In the genomic region with DNA sequence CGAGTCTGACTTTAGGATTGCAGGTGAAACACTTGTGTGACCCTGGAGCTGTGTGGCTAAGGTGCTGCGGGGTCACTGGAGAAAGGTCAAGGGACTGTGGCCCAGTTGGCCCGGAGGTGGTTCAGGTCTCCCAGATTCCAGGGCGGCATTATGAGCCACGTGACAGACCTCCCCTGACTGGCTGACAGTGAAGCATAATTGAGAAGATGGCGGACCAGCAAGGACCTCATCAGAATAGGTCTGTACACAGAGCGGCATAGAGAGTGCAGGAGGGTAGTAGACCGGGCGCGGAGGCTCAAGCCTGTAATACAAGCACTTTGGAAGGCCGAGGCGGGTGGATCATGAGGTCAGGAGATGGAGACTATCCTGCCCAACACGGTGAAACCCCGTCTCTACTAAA, we compare ENCODE assay signal across 13 cellular contexts. TPM values are rescaled to one million over a fixed set of nuclear protein-coding genes. Genes with fewer than 3 reads are reported as not detected.
DNase-seq lines count a peak whose midpoint lies in the region; ATAC-seq and TF ChIP-seq lines count a peak whose summit lies in the region.
"Had no signal": no experiment of that assay in that cellular context is flagged by ENCODE, and none has a peak within 500 bp of the region (broad histone marks: within the 10 kb centered on the region; RNA-seq: fewer than 3 reads in every experiment).

No MANE protein-coding gene starts in this region.

- no peak overlapping the region for H2AFZ ChIP-seq in OCI-LY7 (ENCODE audit: low read length)

- peaks cover 12% of the 10 kb centered on the region for H3K4me1 Mint-ChIP-seq in activated naive CD4-positive, alpha-beta T cell treated with anti-CD3 and anti-CD28 coated beads, Interleukin-2, amount 50 U/mL, for 24 hours
- peaks cover 18% of the 10 kb centered on the region for H3K4me1 Mint-ChIP-seq in chondrocyte (ENCODE audit: low read depth)
- peaks cover 14 to 25% of the 10 kb centered on the region in 2 donors for H3K4me1 Mint-ChIP-seq in stimulated activated naive B cell treated with anti-CD40 and anti-IgM and Interleukin-4, amounts not matched to agents 10 μg/mL and 1 μg/mL and 100 μg/mL, for 72 hours

- no peaks in the 10 kb centered on the region for H3K9me3 Mint-ChIP-seq in activated naive CD4-positive, alpha-beta T cell treated with anti-CD3 and anti-CD28 coated beads, Interleukin-2, amount 50 U/mL, for 24 hours
- no peaks in the 10 kb centered on the region for H3K9me3 Mint-ChIP-seq in chondrocyte (ENCODE audit: low read depth)
- no peaks in the 10 kb centered on the region for H3K9me3 Mint-ChIP-seq in stimulated activated naive B cell treated with anti-CD40 and anti-IgM and Interleukin-4, amounts not matched to agents 10 μg/mL and 1 μg/mL and 100 μg/mL, for 72 hours

- TF ChIP-seq CTCF in OCI-LY7 (conservative IDR thresholded peaks at IDR 0.05; ENCODE audit: low read length) (no peak), chondrocyte (IDR thresholded peaks at IDR 0.05) (no peak), stomach (IDR thresholded peaks at IDR 0.05) (no peak)

- no peak for DNase-seq in activated naive CD4-positive, alpha-beta T cell treated with Interleukin-2 at 50 U/mL for 16 hours
- DNase-seq in OCI-LY7 (ENCODE audit: low spot score) (no peak), chondrocyte (ENCODE audit: low spot score) (no peak), GM03348 (ENCODE audit: low spot score) (no peak), stomach (no peak), NCI-H1105 treated with DMSO at 0.1 percent for 48 hours (lab: John Stamatoyannopoulos, UW) (no peak)
- DNase-seq in stimulated activated naive B cell treated with anti-CD40 and anti-IgM and Interleukin-4, amounts not matched to agents 10 μg/mL and 1 μg/mL and 100 μg/mL, for 72 hours = no peak
- DNase-seq: cortex of kidney had no signal

- POLR2A ChIA-PET in OCI-LY7 (lab: Charles Lee) = interaction anchor here (0.6 kb wide), 1 partner anchor 12 kb away, joined by 3 read pairs; no protein-coding TSS in a partner anchor

- peak overlapping the region; percentile 15 for H3K27ac Mint-ChIP-seq in activated naive CD4-positive, alpha-beta T cell treated with anti-CD3 and anti-CD28 coated beads, Interleukin-2, amount 50 U/mL, for 24 hours
- peak overlapping the region; percentile 27 for H3K27ac Mint-ChIP-seq in chondrocyte (ENCODE audit: unreplicated experiment)
- H3K27ac Mint-ChIP-seq in stimulated activated naive B cell treated with anti-CD40 and anti-IgM and Interleukin-4, amounts not matched to agents 10 μg/mL and 1 μg/mL and 100 μg/mL, for 72 hours = peak overlapping the region; percentile 47

- H3K4me2 ChIP-seq in OCI-LY7 (ENCODE audit: low read length) = no peak overlapping the region

- no peak for TF ChIP-seq EP300 in stomach (IDR thresholded peaks at IDR 0.05)

- H3K4me3 ChIP-seq in OCI-LY7 (ENCODE audit: low read depth, low read length, poor library complexity, severe bottlenecking) = no peak overlapping the region
- H3K4me3 ChIP-seq in stomach = no peak overlapping the region

- no peaks in the 10 kb centered on the region for H3K9me3 ChIP-seq in OCI-LY7 (ENCODE audit: low read length)
- H3K9me3 ChIP-seq in stomach = no peaks in the 10 kb centered on the region
- H3K9me3 ChIP-seq: BLaER1, gastroesophageal sphincter, ovary, suprapubic skin had no signal

- BruUV-seq in OCI-LY7 (replicated peaks; lab: Mats Ljungman, UMichigan) = TSS peak; percentile 66

- peaks cover 12% of the 10 kb centered on the region for H3K79me2 ChIP-seq in OCI-LY7 (ENCODE audit: insufficient read depth, low read depth, low read length)

- peaks cover 10% of the 10 kb centered on the region for H3K4me1 ChIP-seq in OCI-LY7 (ENCODE audit: insufficient read depth, low read length, poor library complexity, severe bottlenecking)
- H3K4me1 ChIP-seq in stomach = peaks cover 5 to 23% (median 13%) of the 10 kb centered on the region in 4 donors

- peaks cover 10% of the 10 kb centered on the region for H3K36me3 ChIP-seq in OCI-LY7 (ENCODE audit: insufficient read depth, low read length)
- peaks cover 0 to 13% (median 10%) of the 10 kb centered on the region in 4 donors for H3K36me3 ChIP-seq in stomach
- H3K36me3 ChIP-seq: ovary had no signal

- ATAC-seq in stimulated activated naive B cell treated with anti-CD40 and anti-IgM and Interleukin-4, amounts not matched to agents 10 μg/mL and 1 μg/mL and 100 μg/mL, for 72 hours (replicated peaks) = no peak

- H3K36me3 Mint-ChIP-seq in activated naive CD4-positive, alpha-beta T cell treated with anti-CD3 and anti-CD28 coated beads, Interleukin-2, amount 50 U/mL, for 24 hours = no peaks in the 10 kb centered on the region
- no peaks in the 10 kb centered on the region for H3K36me3 Mint-ChIP-seq in chondrocyte (ENCODE audit: low read depth)
- peaks cover 3 to 10% of the 10 kb centered on the region in 2 donors for H3K36me3 Mint-ChIP-seq in stimulated activated naive B cell treated with anti-CD40 and anti-IgM and Interleukin-4, amounts not matched to agents 10 μg/mL and 1 μg/mL and 100 μg/mL, for 72 hours

- peak overlapping the region; percentile 49 for H3K4me3 Mint-ChIP-seq in activated naive CD4-positive, alpha-beta T cell treated with anti-CD3 and anti-CD28 coated beads, Interleukin-2, amount 50 U/mL, for 24 hours
- H3K4me3 Mint-ChIP-seq in chondrocyte (ENCODE audit: unreplicated experiment) = peak overlapping the region; percentile 91
- H3K4me3 Mint-ChIP-seq in stimulated activated naive B cell treated with anti-CD40 and anti-IgM and Interleukin-4, amounts not matched to agents 10 μg/mL and 1 μg/mL and 100 μg/mL, for 72 hours = peak overlapping the region; percentile 64 to 67

- no peaks in the 10 kb centered on the region for H3K9me2 ChIP-seq in OCI-LY7 (ENCODE audit: insufficient read depth, low read length)

- no peaks in the 10 kb centered on the region for H3K27me3 Mint-ChIP-seq in activated naive CD4-positive, alpha-beta T cell treated with anti-CD3 and anti-CD28 coated beads, Interleukin-2, amount 50 U/mL, for 24 hours
- no peaks in the 10 kb centered on the region for H3K27me3 Mint-ChIP-seq in chondrocyte (ENCODE audit: low read depth)
- H3K27me3 Mint-ChIP-seq in stimulated activated naive B cell treated with anti-CD40 and anti-IgM and Interleukin-4, amounts not matched to agents 10 μg/mL and 1 μg/mL and 100 μg/mL, for 72 hours = no peaks in the 10 kb centered on the region

- intact Hi-C loops in OCI-LY7 (cut with micrococcal nuclease; ENCODE audit: unreplicated experiment) = loop anchor here (5.0 kb wide), 1 partner anchor 267 kb away; the partner anchor contains the start of gene ZDHHC12
- intact Hi-C loops in stomach (cut with DNase I; ENCODE audit: low total_unique reads) = no loop called here

- H3K27ac ChIP-seq in OCI-LY7 (ENCODE audit: low read depth, low read length, poor library complexity, severe bottlenecking) (no peak overlapping the region), stomach (peak overlapping the region in 1 of 5 donors; percentile 92)
- H3K27ac ChIP-seq: BLaER1 had no signal

- peaks cover 0 to 15% (median 0%) of the 10 kb centered on the region in 3 donors for H3K27me3 ChIP-seq in stomach
- H3K27me3 ChIP-seq: BLaER1, gastroesophageal sphincter, ovary, suprapubic skin had no signal

- no peak for TF ChIP-seq POLR2A in stomach (IDR thresholded peaks at IDR 0.05)

- CTCF ChIA-PET in OCI-LY7 (lab: Charles Lee; ENCODE audit: unreplicated experiment) = no interaction called here

- 73 to 90% (median 80%) methylated on average over 14 of the region's 14 CpGs for WGBS in stomach, 5 donors

- 0 out of 2 replicates have a peak, but pooled peaks cover 4% of the 10 kb centered on the region for H4K20me1 ChIP-seq in OCI-LY7 (ENCODE audit: insufficient read depth, low read length)

RNA-seq across cellular contexts. Expression of gene ODF2, which starts 0.8 kb away (rescaled TPM):
- total RNA-seq in OCI-LY7 (2014; rRNA removed; shearing (Covaris generic)) = 84.4 and 94.3 TPM in 2 replicates
- 93.1 and 94.1 TPM in 2 replicates for total RNA-seq in OCI-LY7 (2022)
- total RNA-seq in chondrocyte = 25.6 to 34.1 TPM (median 28.7 TPM) in 3 replicates
- 10 to 100 TPM in 4 of 5 donors, 1 to 10 TPM in 1; 9.4 to 42.4 (median 19.4) TPM for total RNA-seq in stomach
- 10 to 100 TPM in 1 of 3 donors, 1 to 10 TPM in 2; 7.2 to 12.7 (median 9.3) TPM for polyA plus RNA-seq in stomach

RNA-seq across cellular contexts. Expression of gene CERCAM, which starts 34.3 kb away (rescaled TPM):
- total RNA-seq in OCI-LY7 (2014; rRNA removed; shearing (Covaris generic)) = 3.0 and 3.5 TPM in 2 replicates
- total RNA-seq in OCI-LY7 (2022) = 2.7 and 3.1 TPM in 2 replicates
- 217 to 282 TPM (median 280 TPM) in 3 replicates for total RNA-seq in chondrocyte
- 10 to 100 TPM in 4 of 5 donors, 1 to 10 TPM in 1; 5.5 to 22.8 (median 13.9) TPM for total RNA-seq in stomach
- 10 to 100 TPM in 2 of 3 donors, 1 to 10 TPM in 1; 6.3 to 12.1 (median 10.6) TPM for polyA plus RNA-seq in stomach

RNA-seq across cellular contexts. Expression of gene GLE1, which starts 49.5 kb away (rescaled TPM):
- 30.8 and 34.8 TPM in 2 replicates for total RNA-seq in OCI-LY7 (2014; rRNA removed; shearing (Covaris generic))
- 43.4 and 45.2 TPM in 2 replicates for total RNA-seq in OCI-LY7 (2022)
- total RNA-seq in chondrocyte = 12.3 to 18.1 TPM (median 12.8 TPM) in 3 replicates
- 10 to 100 TPM; 12.7 to 33.5 (median 23.9) TPM for total RNA-seq in stomach
- polyA plus RNA-seq in stomach = 10 to 100 TPM; 10.3 to 14.7 (median 10.8) TPM
